ENCODE assay signal across 9 cellular contexts in the genomic region with DNA sequence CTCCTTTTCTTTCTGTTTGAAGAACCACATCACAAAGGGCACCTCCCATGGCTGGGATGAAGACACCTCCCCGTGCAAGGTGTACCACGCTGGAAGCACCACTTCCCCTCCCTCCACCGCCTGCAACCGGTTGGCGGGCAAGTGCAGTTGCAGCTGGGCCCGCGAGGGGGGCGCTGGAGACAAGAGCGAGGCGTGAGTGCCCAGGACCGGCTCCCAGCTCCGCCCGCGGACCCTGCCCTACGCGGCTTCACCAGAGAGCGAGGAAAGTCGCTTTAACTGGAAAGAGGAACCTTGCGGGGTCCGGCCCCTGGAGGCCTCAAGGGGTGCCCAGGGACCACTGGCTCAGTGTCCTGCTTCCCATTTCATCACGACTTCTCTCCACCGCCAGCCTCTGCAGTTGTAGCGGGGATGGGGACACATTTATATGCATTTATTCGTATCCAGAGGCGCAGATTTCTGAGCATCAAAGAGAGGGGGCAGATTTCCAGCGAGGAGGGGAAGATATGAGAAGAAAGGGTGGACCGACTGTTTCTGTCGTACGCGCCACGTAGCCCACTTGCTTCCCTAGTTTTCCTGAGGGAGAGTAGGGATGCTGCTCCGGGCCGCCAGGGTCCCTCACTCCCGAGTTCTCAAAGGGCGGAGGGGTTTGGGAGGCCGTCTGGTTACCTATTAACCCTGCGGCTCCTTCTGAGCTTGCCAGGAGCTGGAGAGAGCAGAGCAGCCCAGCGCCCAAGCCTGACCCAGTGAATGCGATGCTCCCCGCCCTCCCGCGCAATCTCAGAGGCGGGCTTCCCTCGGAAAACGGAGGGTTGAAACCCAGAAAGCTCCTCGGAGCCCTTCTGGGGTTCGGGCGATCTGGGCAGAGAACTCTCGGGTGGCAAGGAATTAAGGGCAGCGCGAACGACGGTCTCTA. TPM values are rescaled to one million over a fixed set of nuclear protein-coding genes. Genes with fewer than 3 reads are reported as not detected.
A peak's percentile ranks its signal among the peaks of the same experiment; 100 is the strongest.
DNase-seq lines count a peak whose midpoint lies in the region; ATAC-seq, FAIRE-seq and TF ChIP-seq lines count a peak whose summit lies in the region.
"Had no signal": no experiment of that assay in that cellular context is flagged by ENCODE, and none has a peak within 500 bp of the region (broad histone marks: within the 10 kb centered on the region; RNA-seq: fewer than 3 reads in every experiment).

No MANE protein-coding gene starts in this region.

- H3K4me1 Mint-ChIP-seq in activated naive CD8-positive, alpha-beta T cell treated with anti-CD3 and anti-CD28 coated beads for 36 hours: peaks cover 22% of the 10 kb centered on the region

- no peak overlapping the region for H3K27ac Mint-ChIP-seq in activated naive CD8-positive, alpha-beta T cell treated with anti-CD3 and anti-CD28 coated beads for 36 hours

- H3K36me3 Mint-ChIP-seq in activated naive CD8-positive, alpha-beta T cell treated with anti-CD3 and anti-CD28 coated beads for 36 hours: peaks cover 3% of the 10 kb centered on the region

- no peak overlapping the region for H3K9ac ChIP-seq in SK-N-MC (ENCODE audit: insufficient read length)

- peaks cover 7 to 13% (median 9%) of the 10 kb centered on the region in 3 donors for H3K4me1 ChIP-seq in pancreas

- H3K4me3 Mint-ChIP-seq in activated naive CD8-positive, alpha-beta T cell treated with anti-CD3 and anti-CD28 coated beads for 36 hours: peak overlapping the region; percentile 58

- peaks cover 58% of the 10 kb centered on the region for H3K27me3 Mint-ChIP-seq in activated naive CD8-positive, alpha-beta T cell treated with anti-CD3 and anti-CD28 coated beads for 36 hours

- no peaks in the 10 kb centered on the region for H3K9me3 ChIP-seq in SK-N-MC (ENCODE audit: low read depth, low read length)
- no peaks in the 10 kb centered on the region for H3K9me3 ChIP-seq in pancreas

- no peak for FAIRE-seq in pancreas (lab: Jason Lieb, UNC)
- FAIRE-seq: endometrium had no signal

- no peak overlapping the region for H3K27ac ChIP-seq in SK-N-MC
- H3K27ac ChIP-seq in pancreas: peak overlapping the region in 2 of 4 donors; percentile 9 to 27

- peaks cover 0 to 7% (median 1%) of the 10 kb centered on the region in 4 donors for H3K27me3 ChIP-seq in pancreas

- H3K36me3 ChIP-seq in SK-N-MC (ENCODE audit: insufficient read depth, low read length) (no peaks in the 10 kb centered on the region), pancreas (no peaks in the 10 kb centered on the region)

- no peaks in the 10 kb centered on the region for H3K9me3 Mint-ChIP-seq in activated naive CD8-positive, alpha-beta T cell treated with anti-CD3 and anti-CD28 coated beads for 36 hours

- peak overlapping the region; percentile 74 for H3K4me3 ChIP-seq in SK-N-MC
- H3K4me3 ChIP-seq in pancreas: peak overlapping the region in 2 of 4 donors; percentile 10 to 36

- 4 to 5% methylated on average over 53 of the region's 53 CpGs for WGBS in pancreas, 2 donors

- intact Hi-C loops in head of caudate nucleus (cut with DNase I): no loop called here
- intact Hi-C loops in pancreas (cut with DNase I): loop anchor here in 1 of 3 donors (10.0 kb wide), 1 partner anchor 94 kb away; no protein-coding TSS in a partner anchor

- peak; percentile 59 to 68 (median 65) for TF ChIP-seq CTCF in pancreas (IDR thresholded peaks at IDR 0.05)

- DNase-seq in D341Med (ENCODE audit: low spot score) (peak; percentile 80), HK-2 (ENCODE audit: unreplicated experiment) (peak; percentile 74), SK-N-MC (ENCODE audit: low read depth, low spot score) (no peak), head of caudate nucleus (peak; percentile 51 to 92 (median 81)), pancreas (peak; percentile 64 to 90 (median 80)), NCI-H1417 (lab: John Stamatoyannopoulos, UW) (no peak)
- DNase-seq in activated naive CD8-positive, alpha-beta T cell treated with anti-CD3 and anti-CD28 coated beads for 36 hours: peak; percentile 78

- ATAC-seq in GM19468 (IDR thresholded peaks at IDR 0.05; ENCODE audit: extremely low read depth, unreplicated experiment) (peak; percentile 60), pancreas (peak; percentile 76 to 92 (median 84))

RNA-seq across cellular contexts. Expression of gene ESAM, which starts 3.5 kb away (rescaled TPM):
- 1 to 10 TPM; 1.1 TPM for total RNA-seq in activated naive CD8-positive, alpha-beta T cell treated with anti-CD3 and anti-CD28 coated beads for 36 hours
- 1 to 10 TPM; 5.0 to 10.0 (median 6.5) TPM for total RNA-seq in pancreas
- 10 to 100 TPM in 1 of 2 donors, 1 to 10 TPM in 1; 9.4 to 27.1 TPM for polyA plus RNA-seq in pancreas

RNA-seq across cellular contexts. Expression of gene VSIG2, which starts 6.6 kb away (rescaled TPM):
- under 1 TPM; 0.18 to 0.31 TPM for total RNA-seq in activated naive CD8-positive, alpha-beta T cell treated with anti-CD3 and anti-CD28 coated beads for 36 hours
- 1 to 10 TPM in 3 of 6 donors, under 1 TPM in 3; 0.18 to 2.1 (median 1.0) TPM for total RNA-seq in pancreas
- 1 to 10 TPM; 1.1 to 4.5 TPM for polyA plus RNA-seq in pancreas

RNA-seq across cellular contexts. Expression of gene NRGN, which starts 18.9 kb away (rescaled TPM):
- 1 to 10 TPM; 7.8 to 8.1 TPM for total RNA-seq in activated naive CD8-positive, alpha-beta T cell treated with anti-CD3 and anti-CD28 coated beads for 36 hours
- 1 to 10 TPM in 3 of 6 donors, under 1 TPM in 2, not detected in 1; 0.24 to 1.9 (median 1.2) TPM for total RNA-seq in pancreas
- polyA plus RNA-seq in pancreas: 1 to 10 TPM; 2.7 to 3.7 TPM

RNA-seq across cellular contexts. Expression of gene MSANTD2, which starts 41.6 kb away (rescaled TPM):
- 1 to 10 TPM; 7.2 TPM for total RNA-seq in activated naive CD8-positive, alpha-beta T cell treated with anti-CD3 and anti-CD28 coated beads for 36 hours
- 10 to 100 TPM in 1 of 6 donors, 1 to 10 TPM in 5; 4.6 to 11.0 (median 5.9) TPM for total RNA-seq in pancreas
- polyA plus RNA-seq in pancreas: 10 to 100 TPM; 11.7 to 23.3 TPM

Comparison
In these comparisons a context has a peak if more than half of its experiments do, and no peak if none do; other contexts are left out.
1. DNase-seq: peak in D341Med (single experiment), HK-2 (single experiment), activated naive CD8-positive, alpha-beta T cell treated with anti-CD3 and anti-CD28 coated beads for 36 hours (single experiment), head of caudate nucleus (42 of 42) and pancreas (6 of 6); none in SK-N-MC (single experiment) and NCI-H1417 (0 of 3).